1 cellular context compared by ENCODE assay signal in genomic region chr20:63441777-63442493, GRCh38.
TF ChIP-seq lines count a peak whose summit lies in the region.

No MANE protein-coding gene starts in this region.

TF ChIP-seq in GM12878, 131 proteins besides CTCF, POLR2A, EP300 and RAD21 (continued from another document):
- TF ChIP-seq E4F1 (IDR thresholded peaks at IDR 0.05; ENCODE audit: borderline replicate concordance, partially characterized antibody) (no peak), ZNF207 (IDR thresholded peaks at IDR 0.05; ENCODE audit: borderline replicate concordance) (no peak), MTA2 (IDR thresholded peaks at IDR 0.05; ENCODE audit: low read depth) (no peak), TBL1XR1 (IDR thresholded peaks at IDR 0.05; ENCODE audit: low read depth, low read length) (no peak), ATF7 (IDR thresholded peaks at IDR 0.05; ENCODE audit: low read depth) (no peak), NRF1 (conservative IDR thresholded peaks at IDR 0.05; ENCODE audit: low read depth, low read length) (no peak), ELK1 (IDR thresholded peaks at IDR 0.05; ENCODE audit: low read depth, low read length) (no peak), CBX3 (IDR thresholded peaks at IDR 0.05; ENCODE audit: borderline replicate concordance, low read depth) (no peak), RUNX3 (IDR thresholded peaks at IDR 0.05; ENCODE audit: low read length) (peak; percentile 80), SMARCA5 (IDR thresholded peaks at IDR 0.05) (no peak), NFXL1 (IDR thresholded peaks at IDR 0.05; ENCODE audit: borderline replicate concordance) (no peak), SIN3A (IDR thresholded peaks at IDR 0.05; ENCODE audit: low read depth, low read length) (no peak), GABPA (IDR thresholded peaks at IDR 0.05; ENCODE audit: low read depth) (no peak), SMC3 (IDR thresholded peaks at IDR 0.05; ENCODE audit: borderline replicate concordance, low read length) (0 out of 2 replicates have a peak, but pooled peaks have one; percentile 10), PML (IDR thresholded peaks at IDR 0.05; ENCODE audit: low read length) (no peak), EED (IDR thresholded peaks at IDR 0.05; ENCODE audit: low read depth) (no peak), BHLHE40 (IDR thresholded peaks at IDR 0.05; ENCODE audit: borderline replicate concordance in 1 of 2, low read depth in 2 of 2, low read length in 1 of 2) (no peak), MLLT1 (IDR thresholded peaks at IDR 0.05) (no peak), RELA (IDR thresholded peaks at IDR 0.05; ENCODE audit: borderline replicate concordance, partially characterized antibody) (no peak)
